8 cellular contexts compared by ENCODE assay signal in the genomic region with DNA sequence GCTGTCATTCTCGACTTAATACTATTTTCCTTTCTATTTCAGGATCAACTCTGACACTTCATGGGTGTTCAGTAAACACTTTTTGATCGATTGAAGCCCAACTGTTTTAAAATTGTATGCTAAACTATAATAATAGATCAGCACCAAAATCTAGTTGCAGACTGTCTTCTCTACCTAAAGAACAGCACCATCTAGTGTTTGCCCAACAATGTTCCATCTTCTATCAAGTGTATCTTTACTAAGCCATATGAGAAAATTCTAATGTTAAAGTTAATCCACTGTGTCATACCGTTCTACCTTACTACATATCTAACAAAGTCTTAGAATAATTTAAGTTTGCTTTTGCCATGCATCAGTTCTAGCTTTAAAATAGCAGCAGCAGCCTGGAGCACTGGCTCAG.
DNase-seq lines count a peak whose midpoint lies in the region; ATAC-seq and TF ChIP-seq lines count a peak whose summit lies in the region.

No MANE protein-coding gene starts in this region.

- CTCF ChIA-PET in AG04449 (lab: Yijun Ruan, JAX), result interaction anchor here (0.6 to 6.5 kb wide), 7 partner anchors 12 to 1569 kb away, joined by 3 to 39 read pairs (median 3); no protein-coding TSS in a partner anchor

- peak; percentile 41 for TF ChIP-seq CTCF in AG04449 (IDR thresholded peaks at IDR 0.05; ENCODE audit: insufficient read depth, low read length, missing control alignments)

- DNase-seq in AG04449 (ENCODE audit: low read depth, low spot score) (peak; percentile 5), NCI-H82 (lab: John Stamatoyannopoulos, UW) (peak; percentile 69), dermis microvascular lymphatic vessel endothelial cell (ENCODE audit: low read depth in 2 of 2) (peak; percentile 32 to 50), pons (ENCODE audit: low spot score) (peak; percentile 25)
- DNase-seq in central memory CD4-positive, alpha-beta T cell, result no peak

- POLR2A ChIA-PET in AG04449 (lab: Yijun Ruan, JAX), result no interaction called here

- H3K4me3 ChIP-seq in AG04449 (ENCODE audit: low read depth, low read length), result no peak overlapping the region

- ATAC-seq in GM19351 (IDR thresholded peaks at IDR 0.05; ENCODE audit: unreplicated experiment) (peak; percentile 62), GM19324 (IDR thresholded peaks at IDR 0.05; ENCODE audit: low FRiP score, unreplicated experiment) (no peak), HG02870 (IDR thresholded peaks at IDR 0.05; ENCODE audit: unreplicated experiment) (no peak)
